In the genomic region with DNA sequence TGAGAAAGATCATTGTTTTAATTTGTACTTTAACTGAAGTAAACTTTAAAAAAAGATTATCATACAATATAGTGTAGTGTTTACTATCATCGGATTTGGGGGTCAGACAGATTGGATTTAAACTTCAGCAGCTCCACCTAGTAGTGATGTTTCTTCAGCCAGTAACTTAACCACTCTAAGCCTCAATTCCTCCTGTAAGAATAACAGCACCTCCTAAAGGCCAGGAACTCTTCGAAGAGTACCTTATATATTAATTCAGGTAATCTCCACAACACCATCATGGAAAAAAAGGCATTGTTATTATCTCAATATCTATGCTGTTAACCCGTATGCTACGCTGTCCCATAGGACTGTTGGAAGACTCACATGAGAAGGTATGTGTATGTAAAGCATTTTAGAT, we compare ENCODE assay signal across 1 cellular context.
TF ChIP-seq lines count a peak whose summit lies in the region.

No MANE protein-coding gene starts in this region.

TF ChIP-seq in H1, 55 proteins besides CTCF, POLR2A, EP300 and RAD21 (continued from another document):
- TF ChIP-seq, protein P1, sequence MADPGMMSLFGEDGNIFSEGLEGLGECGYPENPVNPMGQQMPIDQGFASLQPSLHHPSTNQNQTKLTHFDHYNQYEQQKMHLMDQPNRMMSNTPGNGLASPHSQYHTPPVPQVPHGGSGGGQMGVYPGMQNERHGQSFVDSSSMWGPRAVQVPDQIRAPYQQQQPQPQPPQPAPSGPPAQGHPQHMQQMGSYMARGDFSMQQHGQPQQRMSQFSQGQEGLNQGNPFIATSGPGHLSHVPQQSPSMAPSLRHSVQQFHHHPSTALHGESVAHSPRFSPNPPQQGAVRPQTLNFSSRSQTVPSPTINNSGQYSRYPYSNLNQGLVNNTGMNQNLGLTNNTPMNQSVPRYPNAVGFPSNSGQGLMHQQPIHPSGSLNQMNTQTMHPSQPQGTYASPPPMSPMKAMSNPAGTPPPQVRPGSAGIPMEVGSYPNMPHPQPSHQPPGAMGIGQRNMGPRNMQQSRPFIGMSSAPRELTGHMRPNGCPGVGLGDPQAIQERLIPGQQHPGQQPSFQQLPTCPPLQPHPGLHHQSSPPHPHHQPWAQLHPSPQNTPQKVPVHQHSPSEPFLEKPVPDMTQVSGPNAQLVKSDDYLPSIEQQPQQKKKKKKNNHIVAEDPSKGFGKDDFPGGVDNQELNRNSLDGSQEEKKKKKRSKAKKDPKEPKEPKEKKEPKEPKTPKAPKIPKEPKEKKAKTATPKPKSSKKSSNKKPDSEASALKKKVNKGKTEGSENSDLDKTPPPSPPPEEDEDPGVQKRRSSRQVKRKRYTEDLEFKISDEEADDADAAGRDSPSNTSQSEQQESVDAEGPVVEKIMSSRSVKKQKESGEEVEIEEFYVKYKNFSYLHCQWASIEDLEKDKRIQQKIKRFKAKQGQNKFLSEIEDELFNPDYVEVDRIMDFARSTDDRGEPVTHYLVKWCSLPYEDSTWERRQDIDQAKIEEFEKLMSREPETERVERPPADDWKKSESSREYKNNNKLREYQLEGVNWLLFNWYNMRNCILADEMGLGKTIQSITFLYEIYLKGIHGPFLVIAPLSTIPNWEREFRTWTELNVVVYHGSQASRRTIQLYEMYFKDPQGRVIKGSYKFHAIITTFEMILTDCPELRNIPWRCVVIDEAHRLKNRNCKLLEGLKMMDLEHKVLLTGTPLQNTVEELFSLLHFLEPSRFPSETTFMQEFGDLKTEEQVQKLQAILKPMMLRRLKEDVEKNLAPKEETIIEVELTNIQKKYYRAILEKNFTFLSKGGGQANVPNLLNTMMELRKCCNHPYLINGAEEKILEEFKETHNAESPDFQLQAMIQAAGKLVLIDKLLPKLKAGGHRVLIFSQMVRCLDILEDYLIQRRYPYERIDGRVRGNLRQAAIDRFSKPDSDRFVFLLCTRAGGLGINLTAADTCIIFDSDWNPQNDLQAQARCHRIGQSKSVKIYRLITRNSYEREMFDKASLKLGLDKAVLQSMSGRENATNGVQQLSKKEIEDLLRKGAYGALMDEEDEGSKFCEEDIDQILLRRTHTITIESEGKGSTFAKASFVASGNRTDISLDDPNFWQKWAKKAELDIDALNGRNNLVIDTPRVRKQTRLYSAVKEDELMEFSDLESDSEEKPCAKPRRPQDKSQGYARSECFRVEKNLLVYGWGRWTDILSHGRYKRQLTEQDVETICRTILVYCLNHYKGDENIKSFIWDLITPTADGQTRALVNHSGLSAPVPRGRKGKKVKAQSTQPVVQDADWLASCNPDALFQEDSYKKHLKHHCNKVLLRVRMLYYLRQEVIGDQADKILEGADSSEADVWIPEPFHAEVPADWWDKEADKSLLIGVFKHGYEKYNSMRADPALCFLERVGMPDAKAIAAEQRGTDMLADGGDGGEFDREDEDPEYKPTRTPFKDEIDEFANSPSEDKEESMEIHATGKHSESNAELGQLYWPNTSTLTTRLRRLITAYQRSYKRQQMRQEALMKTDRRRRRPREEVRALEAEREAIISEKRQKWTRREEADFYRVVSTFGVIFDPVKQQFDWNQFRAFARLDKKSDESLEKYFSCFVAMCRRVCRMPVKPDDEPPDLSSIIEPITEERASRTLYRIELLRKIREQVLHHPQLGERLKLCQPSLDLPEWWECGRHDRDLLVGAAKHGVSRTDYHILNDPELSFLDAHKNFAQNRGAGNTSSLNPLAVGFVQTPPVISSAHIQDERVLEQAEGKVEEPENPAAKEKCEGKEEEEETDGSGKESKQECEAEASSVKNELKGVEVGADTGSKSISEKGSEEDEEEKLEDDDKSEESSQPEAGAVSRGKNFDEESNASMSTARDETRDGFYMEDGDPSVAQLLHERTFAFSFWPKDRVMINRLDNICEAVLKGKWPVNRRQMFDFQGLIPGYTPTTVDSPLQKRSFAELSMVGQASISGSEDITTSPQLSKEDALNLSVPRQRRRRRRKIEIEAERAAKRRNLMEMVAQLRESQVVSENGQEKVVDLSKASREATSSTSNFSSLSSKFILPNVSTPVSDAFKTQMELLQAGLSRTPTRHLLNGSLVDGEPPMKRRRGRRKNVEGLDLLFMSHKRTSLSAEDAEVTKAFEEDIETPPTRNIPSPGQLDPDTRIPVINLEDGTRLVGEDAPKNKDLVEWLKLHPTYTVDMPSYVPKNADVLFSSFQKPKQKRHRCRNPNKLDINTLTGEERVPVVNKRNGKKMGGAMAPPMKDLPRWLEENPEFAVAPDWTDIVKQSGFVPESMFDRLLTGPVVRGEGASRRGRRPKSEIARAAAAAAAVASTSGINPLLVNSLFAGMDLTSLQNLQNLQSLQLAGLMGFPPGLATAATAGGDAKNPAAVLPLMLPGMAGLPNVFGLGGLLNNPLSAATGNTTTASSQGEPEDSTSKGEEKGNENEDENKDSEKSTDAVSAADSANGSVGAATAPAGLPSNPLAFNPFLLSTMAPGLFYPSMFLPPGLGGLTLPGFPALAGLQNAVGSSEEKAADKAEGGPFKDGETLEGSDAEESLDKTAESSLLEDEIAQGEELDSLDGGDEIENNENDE (IDR thresholded peaks at IDR 0.05; ENCODE audit: insufficient replicate concordance, low read length), result no peak
- no peak for TF ChIP-seq SIX5 (IDR thresholded peaks at IDR 0.05; ENCODE audit: low read depth, low read length)
- no peak for TF ChIP-seq CBX8 (IDR thresholded peaks at IDR 0.05; ENCODE audit: borderline replicate concordance, low read depth, low read length)
- TF ChIP-seq KDM4A (IDR thresholded peaks at IDR 0.05; ENCODE audit: low read depth, low read length, severe bottlenecking), result no peak
- no peak for TF ChIP-seq PHF8 (conservative IDR thresholded peaks at IDR 0.05; ENCODE audit: low read depth, low read length)
- no peak for TF ChIP-seq TEAD4 (IDR thresholded peaks at IDR 0.05; ENCODE audit: low read depth, low read length)
- no peak for TF ChIP-seq ASH2L (IDR thresholded peaks at IDR 0.05; ENCODE audit: low read length)
- TF ChIP-seq KDM5A (IDR thresholded peaks at IDR 0.05; ENCODE audit: low read length), result no peak
- no peak for TF ChIP-seq CBX5 (IDR thresholded peaks at IDR 0.05; ENCODE audit: low read depth, low read length)
- TF ChIP-seq MAFK (IDR thresholded peaks at IDR 0.05; ENCODE audit: low read depth, low read length), result no peak
- TF ChIP-seq CREB1 (IDR thresholded peaks at IDR 0.05), result no peak
- TF ChIP-seq CHD2 (IDR thresholded peaks at IDR 0.05; ENCODE audit: low read length), result no peak
- TF ChIP-seq BACH1 (IDR thresholded peaks at IDR 0.05; ENCODE audit: low read length), result no peak
